8 cellular contexts compared by ENCODE assay signal in genomic region chr1:119662034-119662437, GRCh38. TPM values are rescaled to one million over a fixed set of nuclear protein-coding genes. Genes with fewer than 3 reads are reported as not detected.
DNase-seq lines count a peak whose midpoint lies in the region; ATAC-seq and TF ChIP-seq lines count a peak whose summit lies in the region.
"Had no signal": no experiment of that assay in that cellular context is flagged by ENCODE, and none has a peak within 500 bp of the region (broad histone marks: within the 10 kb centered on the region; RNA-seq: fewer than 3 reads in every experiment).

No MANE protein-coding gene starts in this region.

- peak; percentile 64 for ATAC-seq in GM19328 (IDR thresholded peaks at IDR 0.05; ENCODE audit: unreplicated experiment)
- ATAC-seq in HG02588 (IDR thresholded peaks at IDR 0.05; ENCODE audit: unreplicated experiment): peak; percentile 62
- peak; percentile 85 for ATAC-seq in HG03432 (IDR thresholded peaks at IDR 0.05; ENCODE audit: unreplicated experiment)

- DNase-seq in anterior cingulate cortex (lab: John Stamatoyannopoulos, UW): no peak
- DNase-seq in NCI-H748 treated with DMSO at 0.1 percent for 48 hours (lab: John Stamatoyannopoulos, UW): no peak
- DNase-seq in dorsolateral prefrontal cortex: no peak
- DNase-seq in NCI-H82 treated with DMSO at 0.1 percent for 48 hours (lab: John Stamatoyannopoulos, UW; ENCODE audit: unreplicated experiment): no peak
- DNase-seq: DMS 273 treated with DMSO at 0.1 percent for 48 hours had no signal

- no peak for TF ChIP-seq CTCF in dorsolateral prefrontal cortex (IDR thresholded peaks at IDR 0.05 in 54 of 56, conservative IDR thresholded peaks at IDR 0.05 in 2 of 56; ENCODE audit: low read depth in 1 of 56, partially characterized antibody in 56 of 56)

- no peak overlapping the region for H3K27ac ChIP-seq in dorsolateral prefrontal cortex

- peaks cover 0 to 3% (median 0%) of the 10 kb centered on the region in 45 donors for H3K27me3 ChIP-seq in dorsolateral prefrontal cortex

- H3K4me3 ChIP-seq in dorsolateral prefrontal cortex: no peak overlapping the region

- intact Hi-C loops in dorsolateral prefrontal cortex (cut with DNase I): loop anchor here (2.0 to 10.0 kb wide), 2 partner anchors 49 to 107 kb away; no protein-coding TSS in a partner anchor

RNA-seq across cellular contexts. Expression of gene ZNF697, which starts 14.0 kb away (rescaled TPM):
- total RNA-seq in dorsolateral prefrontal cortex: 10 to 100 TPM in 119 of 120 experiments, 1 to 10 TPM in 1; 5.5 to 31.1 (median 20.7) TPM

RNA-seq across cellular contexts. Expression of gene PHGDH, which starts 49.7 kb away (rescaled TPM):
- 100 to 1,000 TPM in 93 of 120 experiments, 10 to 100 TPM in 27; 57.0 to 255 (median 124) TPM for total RNA-seq in dorsolateral prefrontal cortex
